In genomic region chr1:23098463-23099170, GRCh38 we compare ENCODE assay signal across 8 cellular contexts.
DNase-seq lines count a peak whose midpoint lies in the region; ATAC-seq, FAIRE-seq and TF ChIP-seq lines count a peak whose summit lies in the region.

No MANE protein-coding gene starts in this region.

- H3K36me3 ChIP-seq in Karpas-422 (ENCODE audit: insufficient read depth, low read length) (no peaks in the 10 kb centered on the region), neural cell (ENCODE audit: insufficient read depth, low read length) (no peaks in the 10 kb centered on the region), thyroid gland (peaks cover 2 to 4% of the 10 kb centered on the region in 2 donors)

- H3K4me3 ChIP-seq in Karpas-422 (ENCODE audit: low read length), result no peak overlapping the region
- H3K4me3 ChIP-seq in neural cell (ENCODE audit: low read length), result no peak overlapping the region
- no peak overlapping the region for H3K4me3 ChIP-seq in thyroid gland (replicated peaks in 1 of 3)

- TF ChIP-seq CTCF in neural cell (IDR thresholded peaks at IDR 0.05; ENCODE audit: poor library complexity, severe bottlenecking) (peak; percentile 93), thyroid gland (IDR thresholded peaks at IDR 0.05) (peak; percentile 75 to 98 (median 92))

- H3K27ac ChIP-seq in Karpas-422 (ENCODE audit: low read length), result no peak overlapping the region
- H3K27ac ChIP-seq in neural cell (ENCODE audit: low read length), result no peak overlapping the region
- H3K27ac ChIP-seq in thyroid gland, result no peak overlapping the region

- H3K9me3 ChIP-seq in Karpas-422 (ENCODE audit: low read length) (no peaks in the 10 kb centered on the region), neural cell (ENCODE audit: low read length) (no peaks in the 10 kb centered on the region), thyroid gland (no peaks in the 10 kb centered on the region)

- 47 to 48% methylated on average over 12 of the region's 12 CpGs for WGBS in thyroid gland, 2 donors

- DNase-seq in DMS 273 (lab: John Stamatoyannopoulos, UW; ENCODE audit: unreplicated experiment) (peak; percentile 85), Karpas-422 (peak; percentile 87), RCC 7860 (ENCODE audit: low spot score) (peak; percentile 51), activated T-helper 1 cell treated with Interleukin-2 at 50 U/mL for 16 hours (ENCODE audit: low read depth) (peak; percentile 29), fibroblast of peridontal ligament (ENCODE audit: extremely low read depth) (peak; percentile 88), thyroid gland (peak; percentile 61 to 67)

- no peak for TF ChIP-seq EP300 in neural cell (conservative IDR thresholded peaks at IDR 0.05; ENCODE audit: poor library complexity, severe bottlenecking)

- ATAC-seq in GM21723 (IDR thresholded peaks at IDR 0.05; ENCODE audit: unreplicated experiment), result no peak

- no peak overlapping the region for H2AFZ ChIP-seq in Karpas-422 (ENCODE audit: low read length)
- H2AFZ ChIP-seq in neural cell (ENCODE audit: low read depth, low read length), result no peak overlapping the region

- intact Hi-C loops in thyroid gland (cut with DNase I), result loop anchor here (2.0 to 10.0 kb wide), 2 partner anchors 86 to 176 kb away; no protein-coding TSS in a partner anchor

- peak; percentile 94 for TF ChIP-seq RAD21 in neural cell (conservative IDR thresholded peaks at IDR 0.05)

- no peaks in the 10 kb centered on the region; the same call in 1 of the 2 replicates for H3K27me3 ChIP-seq in Karpas-422 (ENCODE audit: low read length)
- H3K27me3 ChIP-seq in neural cell (ENCODE audit: insufficient read depth, low read depth, low read length), result no peaks in the 10 kb centered on the region
- no peaks in the 10 kb centered on the region for H3K27me3 ChIP-seq in thyroid gland

- peaks cover 10% of the 10 kb centered on the region; the same call in 1 of the 2 replicates for H4K20me1 ChIP-seq in Karpas-422 (ENCODE audit: insufficient read depth, low read depth, low read length)
- no peaks in the 10 kb centered on the region for H4K20me1 ChIP-seq in neural cell (ENCODE audit: insufficient read depth)

- H3K9me2 ChIP-seq in Karpas-422 (replicated peaks; ENCODE audit: insufficient read depth, low read length), result no peaks in the 10 kb centered on the region
- no peaks in the 10 kb centered on the region for H3K9me2 ChIP-seq in neural cell (ENCODE audit: insufficient read depth, low read length)

- no peak overlapping the region for H3K4me2 ChIP-seq in Karpas-422 (ENCODE audit: low read depth, low read length, poor library complexity, severe bottlenecking)
- H3K4me2 ChIP-seq in neural cell (ENCODE audit: low read length), result no peak overlapping the region

- H3K9ac ChIP-seq in Karpas-422 (ENCODE audit: low read length), result no peak overlapping the region
- H3K9ac ChIP-seq in neural cell (ENCODE audit: low read length), result no peak overlapping the region

- FAIRE-seq in RCC 7860 (lab: Jason Lieb, UNC), result peak; percentile 54

- no peaks in the 10 kb centered on the region for H3K4me1 ChIP-seq in Karpas-422 (ENCODE audit: low read length)
- H3K4me1 ChIP-seq in thyroid gland, result peaks cover 8 to 44% of the 10 kb centered on the region in 2 donors

- H3K79me2 ChIP-seq in Karpas-422 (ENCODE audit: low read length) (no peaks in the 10 kb centered on the region), neural cell (replicated peaks; ENCODE audit: insufficient read depth, low read length) (peaks cover 6% of the 10 kb centered on the region)

- TF ChIP-seq POLR2A in thyroid gland (IDR thresholded peaks at IDR 0.05), result no peak

- no peaks in the 10 kb centered on the region for H3F3A ChIP-seq in neural cell (ENCODE audit: insufficient read depth, low read length, poor library complexity, severe bottlenecking)

TF ChIP-seq in neural cell, 6 proteins besides CTCF, POLR2A, EP300 and RAD21:
- TF ChIP-seq REST (IDR thresholded peaks at IDR 0.05; ENCODE audit: borderline replicate concordance) (no peak), SMC3 (conservative IDR thresholded peaks at IDR 0.05; ENCODE audit: poor library complexity) (peak; percentile 98), MXI1 (conservative IDR thresholded peaks at IDR 0.05; ENCODE audit: poor library complexity, severe bottlenecking) (peak; percentile 26)

Comparison
In these comparisons a context has a peak if more than half of its experiments do, and no peak if none do; other contexts are left out.
1. DNase-seq: peak in every context shown above with its lines; median percentile 88 in fibroblast of peridontal ligament; 87 in Karpas-422; 85 in DMS 273; 64 in thyroid gland; 51 in RCC 7860; 29 in activated T-helper 1 cell treated with Interleukin-2 at 50 U/mL for 16 hours.